In the genomic region with DNA sequence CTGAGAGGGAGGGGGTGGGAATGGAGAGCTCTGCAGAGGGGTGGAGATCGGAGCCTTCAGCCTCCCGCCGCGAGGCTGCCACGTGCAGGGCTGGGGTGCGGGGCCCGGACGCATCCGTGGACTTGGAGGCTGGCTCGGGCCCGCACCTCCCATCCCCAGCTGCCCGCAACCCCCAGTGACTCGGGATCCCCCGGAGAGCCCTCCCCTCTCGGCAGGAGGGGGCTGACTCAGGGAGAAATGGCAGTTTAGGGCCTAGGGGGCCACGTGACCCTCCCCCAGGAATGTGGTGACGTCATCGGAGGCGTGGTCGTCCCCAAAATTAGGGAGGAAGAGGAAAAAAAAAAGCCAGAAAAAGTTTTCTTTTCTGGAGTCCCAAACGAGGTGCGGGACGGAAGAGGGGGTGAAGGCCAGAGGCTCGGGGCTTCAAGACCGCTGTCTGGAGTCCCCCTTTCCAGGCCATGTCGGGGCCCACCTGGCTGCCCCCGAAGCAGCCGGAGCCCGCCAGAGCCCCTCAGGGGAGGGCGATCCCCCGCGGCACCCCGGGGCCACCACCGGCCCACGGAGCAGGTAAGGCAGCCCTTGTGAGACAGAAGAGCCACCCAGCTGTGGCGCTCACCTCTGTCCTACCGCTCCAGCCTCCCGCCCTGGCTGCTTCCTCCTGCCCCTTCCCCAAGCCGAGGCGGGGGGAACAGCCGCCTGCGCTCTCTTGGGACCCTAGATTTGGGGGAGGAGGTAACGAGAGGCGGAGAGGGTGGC, we compare ENCODE assay signal across 8 cellular contexts. TPM values are rescaled to one million over a fixed set of nuclear protein-coding genes. Genes with fewer than 3 reads are reported as not detected.
A peak's percentile ranks its signal among the peaks of the same experiment; 100 is the strongest.
DNase-seq lines count a peak whose midpoint lies in the region; ATAC-seq and TF ChIP-seq lines count a peak whose summit lies in the region.

Gene TRIP6, plus strand, starts transcription at position 348 of the 756 bp plus-strand sequence. Its CDS starts 111 bp downstream, at position 459.

- no peaks in the 10 kb centered on the region for H3K27me3 ChIP-seq in CD4-positive, alpha-beta memory T cell (ENCODE audit: insufficient read depth, low read length)
- H3K27me3 ChIP-seq in SJCRH30 (no peaks in the 10 kb centered on the region), heart right ventricle (no peaks in the 10 kb centered on the region), trophoblast cell (ENCODE audit: insufficient read depth, low read length) (no peaks in the 10 kb centered on the region), aorta (ENCODE audit: control insufficient read depth in 1 of 2, insufficient read depth in 2 of 2, low read length in 1 of 2) (no peaks in the 10 kb centered on the region)

- H4K8ac ChIP-seq in trophoblast cell (ENCODE audit: low read depth, low read length), result peak within 1 kb of the TSS; percentile 97

- H3K4me3 ChIP-seq in CD4-positive, alpha-beta memory T cell (ENCODE audit: low read length in 2 of 2), result peak within 1 kb of the TSS in 1 of 2 donors; percentile 58
- peak within 1 kb of the TSS; percentile 99 for H3K4me3 ChIP-seq in HFF-Myc (replicated peaks; ENCODE audit: low read depth, low read length)
- peak within 1 kb of the TSS; percentile 99 for H3K4me3 ChIP-seq in SJCRH30
- H3K4me3 ChIP-seq in heart right ventricle, result peak within 1 kb of the TSS; percentile 74 to 99 (median 92)
- H3K4me3 ChIP-seq in trophoblast cell (ENCODE audit: low read depth, low read length), result peak within 1 kb of the TSS; percentile 89
- H3K4me3 ChIP-seq in aorta (ENCODE audit: low read length in 2 of 2), result peak within 1 kb of the TSS; percentile 89 to 97

- peak within 1 kb of the TSS; percentile 90 for H2AFZ ChIP-seq in trophoblast cell (ENCODE audit: insufficient read depth, low read length, poor library complexity)

- peak within 1 kb of the TSS; percentile 100 for H2AK5ac ChIP-seq in trophoblast cell (ENCODE audit: low read length)

- peak within 1 kb of the TSS; percentile 100 for H2BK120ac ChIP-seq in trophoblast cell (ENCODE audit: insufficient read depth, low read length, poor library complexity)

- H3K4me1 ChIP-seq in CD4-positive, alpha-beta memory T cell (ENCODE audit: insufficient read depth, low read length), result peaks cover 10% of the 10 kb centered on the region
- H3K4me1 ChIP-seq in SJCRH30, result peaks cover 19% of the 10 kb centered on the region
- peaks cover 7 to 50% (median 26%) of the 10 kb centered on the region in 9 donors for H3K4me1 ChIP-seq in heart right ventricle
- peaks cover 10 to 12% of the 10 kb centered on the region in 2 experiments for H3K4me1 ChIP-seq in trophoblast cell (ENCODE audit: control insufficient read depth in 1 of 2, insufficient read depth in 2 of 2, low read length in 2 of 2)
- no peaks in the 10 kb centered on the region for H3K4me1 ChIP-seq in aorta (ENCODE audit: control insufficient read depth in 1 of 2, insufficient read depth in 2 of 2, low read length in 2 of 2)

- H3K14ac ChIP-seq in trophoblast cell (ENCODE audit: low read length), result peak within 1 kb of the TSS; percentile 100

- H4K91ac ChIP-seq in trophoblast cell (ENCODE audit: low read depth, low read length), result peak within 1 kb of the TSS; percentile 100

- H3K27me3 Mint-ChIP-seq in CD4-positive, alpha-beta memory T cell, result no peaks in the 10 kb centered on the region

- CTCF ChIA-PET in CD4-positive, alpha-beta memory T cell (lab: Charles Lee; ENCODE audit: partially characterized antibody), result interaction anchor here (1.3 kb wide), 1 partner anchor 15 kb away, joined by 5 read pairs; the partner anchor contains the start of gene SLC12A9

- H3K4me2 ChIP-seq in trophoblast cell (ENCODE audit: low read length), result peak within 1 kb of the TSS; percentile 84

- H4K12ac ChIP-seq in trophoblast cell (ENCODE audit: low read depth, low read length), result peak within 1 kb of the TSS; percentile 100

- 2% methylated on average over 43 to 44 of the region's 44 CpGs for WGBS in heart right ventricle, 2 donors
- no CpG with 5 or more reads among the region's 44 CpGs for WGBS in trophoblast cell (ENCODE audit: extremely low coverage, insufficient coverage, insufficient read length)
- WGBS in aorta, 2 donors, result 0% methylated on average over 34 to 44 of the region's 44 CpGs

- H3K9ac ChIP-seq in trophoblast cell (ENCODE audit: low read length), result peak within 1 kb of the TSS; percentile 97

- peaks cover 8 to 28% of the 10 kb centered on the region in 2 donors for H3K36me3 Mint-ChIP-seq in CD4-positive, alpha-beta memory T cell

- H3K18ac ChIP-seq in trophoblast cell (ENCODE audit: low read length), result peak within 1 kb of the TSS; percentile 100

- H3K36me3 ChIP-seq in CD4-positive, alpha-beta memory T cell (ENCODE audit: insufficient read depth, low read length), result peaks cover 4% of the 10 kb centered on the region
- H3K36me3 ChIP-seq in SJCRH30, result peaks cover 11% of the 10 kb centered on the region
- H3K36me3 ChIP-seq in heart right ventricle, result peaks cover 0 to 57% (median 11%) of the 10 kb centered on the region in 9 donors
- H3K36me3 ChIP-seq in trophoblast cell (ENCODE audit: control insufficient read depth in 1 of 2, insufficient read depth in 2 of 2, low read length in 2 of 2), result peaks cover 37 to 40% of the 10 kb centered on the region in 2 experiments
- no peaks in the 10 kb centered on the region for H3K36me3 ChIP-seq in aorta (ENCODE audit: control insufficient read depth in 1 of 2, insufficient read depth in 2 of 2, low read length in 1 of 2)

- H2BK12ac ChIP-seq in trophoblast cell (ENCODE audit: low read length), result peak within 1 kb of the TSS; percentile 92

- H3K79me2 ChIP-seq in trophoblast cell (ENCODE audit: control insufficient read depth, insufficient read depth, low read length, poor library complexity), result peaks cover 25% of the 10 kb centered on the region

- peak within 1 kb of the TSS; percentile 78 to 87 (median 85) for H3K4me3 Mint-ChIP-seq in CD4-positive, alpha-beta memory T cell

- peaks cover 22% of the 10 kb centered on the region for H3K79me1 ChIP-seq in trophoblast cell (ENCODE audit: low read length)

- peak within 1 kb of the TSS; percentile 66 for H3K27ac ChIP-seq in CD4-positive, alpha-beta memory T cell (ENCODE audit: low read depth, low read length)
- H3K27ac ChIP-seq in SJCRH30, result peak within 1 kb of the TSS; percentile 96
- H3K27ac ChIP-seq in heart right ventricle, result peak within 1 kb of the TSS; percentile 85 to 99 (median 96)
- H3K27ac ChIP-seq in trophoblast cell (ENCODE audit: low read depth, low read length), result peak within 1 kb of the TSS; percentile 37
- H3K27ac ChIP-seq in aorta (ENCODE audit: low read depth in 1 of 2, low read length in 2 of 2), result peak within 1 kb of the TSS; percentile 53 to 92

- peak; percentile 66 to 84 (median 78) for ATAC-seq in heart right ventricle
- ATAC-seq in aorta (ENCODE audit: low FRiP score), result peak; percentile 88

- TF ChIP-seq CTCF in HFF-Myc (IDR thresholded peaks at IDR 0.05; ENCODE audit: low read depth, low read length, missing control alignments), result no peak
- no peak for TF ChIP-seq CTCF in heart right ventricle (IDR thresholded peaks at IDR 0.05)

- no peaks in the 10 kb centered on the region for H3K9me3 ChIP-seq in CD4-positive, alpha-beta memory T cell (ENCODE audit: control insufficient read depth in 1 of 2, low read length in 2 of 2)
- H3K9me3 ChIP-seq in SJCRH30 (replicated peaks) (no peaks in the 10 kb centered on the region), heart right ventricle (no peaks in the 10 kb centered on the region), trophoblast cell (ENCODE audit: insufficient read depth, low read depth, low read length) (peaks cover 1% of the 10 kb centered on the region), aorta (ENCODE audit: control insufficient read depth, low read length) (no peaks in the 10 kb centered on the region)

- peak within 1 kb of the TSS; percentile 97 for H3K4ac ChIP-seq in trophoblast cell (ENCODE audit: low read depth, low read length)

- intact Hi-C loops in CD4-positive, alpha-beta memory T cell (cut with micrococcal nuclease), result no loop called here
- intact Hi-C loops in heart right ventricle (cut with DNase I), result loop anchor here in 1 of 10 donors (10.0 kb wide), 1 partner anchor 392 kb away; the partner anchor contains the start of gene TSC22D4
- intact Hi-C loops in aorta (cut with DNase I), result no loop called here

- peak within 1 kb of the TSS; percentile 100 for H2BK5ac ChIP-seq in trophoblast cell (ENCODE audit: low read depth, low read length, poor library complexity)

- H3K9me3 Mint-ChIP-seq in CD4-positive, alpha-beta memory T cell, result no peaks in the 10 kb centered on the region

- POLR2A ChIA-PET in CD4-positive, alpha-beta memory T cell (lab: Charles Lee; ENCODE audit: partially characterized antibody), result interaction anchor here (0.7 to 1.1 kb wide), 4 partner anchors 8 to 22 kb away, joined by 3 to 5 read pairs (median 3); partner anchors contain the start of genes SRRT and UFSP1

- H3K27ac Mint-ChIP-seq in CD4-positive, alpha-beta memory T cell, result peak within 1 kb of the TSS; percentile 64 to 93 (median 92)

- no peak within 1 kb of the TSS for H3K23ac ChIP-seq in trophoblast cell (ENCODE audit: low read length)

- DNase-seq in CD4-positive, alpha-beta memory T cell, result peak in 3 of 5 donors; percentile 22 to 60 (median 39)
- DNase-seq in HFF-Myc (ENCODE audit: extremely low read depth, low read depth), result peak; percentile 76
- peak; percentile 94 for DNase-seq in SJCRH30
- DNase-seq in amygdala (lab: John Stamatoyannopoulos, UW), result peak in 53 of 56 donors; percentile 15 to 88 (median 62)
- peak; percentile 86 to 93 for DNase-seq in heart right ventricle
- peak; percentile 54 to 72 for DNase-seq in trophoblast cell
- DNase-seq in aorta, result peak; percentile 95 to 97
- DNase-seq in NCI-H345 treated with DMSO at 0.1 percent for 48 hours (lab: John Stamatoyannopoulos, UW; ENCODE audit: unreplicated experiment), result no peak

- peaks cover 3 to 19% (median 6%) of the 10 kb centered on the region in 4 donors for H3K4me1 Mint-ChIP-seq in CD4-positive, alpha-beta memory T cell

RNA-seq across cellular contexts. Expression of gene TRIP6, which starts in this region (rescaled TPM):
- total RNA-seq in CD4-positive, alpha-beta memory T cell, result 1 to 10 TPM; 7.6 to 9.4 TPM
- polyA plus RNA-seq in CD4-positive, alpha-beta memory T cell, result 1 to 10 TPM; 2.7 to 4.9 TPM
- 42.1 and 49.3 TPM in 2 replicates for total RNA-seq in SJCRH30 (2014; rRNA removed; shearing (Covaris generic))
- total RNA-seq in heart right ventricle (10 to 100 TPM; 13.0 to 23.7 (median 17.7) TPM), aorta (10 to 100 TPM; 77.3 to 80.3 TPM)
- polyA plus RNA-seq in heart right ventricle (10 to 100 TPM; 15.4 to 26.3 TPM), aorta (100 to 1,000 TPM in 1 of 2 donors, 10 to 100 TPM in 1; 39.3 to 136 TPM)
- 75.4 and 76.0 TPM in 2 replicates for polyA plus RNA-seq in trophoblast cell (2013)

Comparison
In these comparisons a context has a peak if more than half of its experiments do, and no peak if none do; other contexts are left out.
1. H3K27ac ChIP-seq: peak in every context shown above with its lines; median percentile 96 in heart right ventricle; 96 in SJCRH30; 72 in aorta; 66 in CD4-positive, alpha-beta memory T cell; 37 in trophoblast cell.